Comparison of ENCODE assay signal across 8 cellular contexts in genomic region chr5:141691867-141692532, GRCh38. TPM values are rescaled to one million over a fixed set of nuclear protein-coding genes. Genes with fewer than 3 reads are reported as not detected.
A peak's percentile ranks its signal among the peaks of the same experiment; 100 is the strongest.
DNase-seq lines count a peak whose midpoint lies in the region; ATAC-seq and TF ChIP-seq lines count a peak whose summit lies in the region.

No MANE protein-coding gene starts in this region.

- ATAC-seq in GM21423 (IDR thresholded peaks at IDR 0.05; ENCODE audit: unreplicated experiment): peak; percentile 86
- ATAC-seq in stimulated activated naive B cell treated with anti-CD40 and anti-IgM and Interleukin-4, amounts not matched to agents 10 μg/mL and 1 μg/mL and 100 μg/mL, for 72 hours (replicated peaks): peak; percentile 93 to 94

- H3K27ac Mint-ChIP-seq in activated T-helper 2 cell treated with anti-CD3 and anti-CD28 coated beads, Interferon-gamma antibody, Interleukin-2, Interleukin-4, amounts not matched to agents 10 μg/mL and 5 μg/mL and 100 μg/mL, durations not matched to agents 14 hours and 24 hours and 36 hours: peak overlapping the region; percentile 56
- no peak overlapping the region for H3K27ac Mint-ChIP-seq in nephron
- H3K27ac Mint-ChIP-seq in stimulated activated naive B cell treated with anti-CD40 and anti-IgM and Interleukin-4, amounts not matched to agents 10 μg/mL and 1 μg/mL and 100 μg/mL, for 72 hours: no peak overlapping the region

- H3K9me3 Mint-ChIP-seq in activated T-helper 2 cell treated with anti-CD3 and anti-CD28 coated beads, Interferon-gamma antibody, Interleukin-2, Interleukin-4, amounts not matched to agents 10 μg/mL and 5 μg/mL and 100 μg/mL, durations not matched to agents 14 hours and 24 hours and 36 hours: no peaks in the 10 kb centered on the region
- H3K9me3 Mint-ChIP-seq in nephron: no peaks in the 10 kb centered on the region
- H3K9me3 Mint-ChIP-seq in stimulated activated naive B cell treated with anti-CD40 and anti-IgM and Interleukin-4, amounts not matched to agents 10 μg/mL and 1 μg/mL and 100 μg/mL, for 72 hours: no peaks in the 10 kb centered on the region

- H3K27me3 Mint-ChIP-seq in activated T-helper 2 cell treated with anti-CD3 and anti-CD28 coated beads, Interferon-gamma antibody, Interleukin-2, Interleukin-4, amounts not matched to agents 10 μg/mL and 5 μg/mL and 100 μg/mL, durations not matched to agents 14 hours and 24 hours and 36 hours (ENCODE audit: low read depth): peaks cover 35% of the 10 kb centered on the region
- H3K27me3 Mint-ChIP-seq in nephron (ENCODE audit: low read depth): peaks cover 30% of the 10 kb centered on the region
- H3K27me3 Mint-ChIP-seq in stimulated activated naive B cell treated with anti-CD40 and anti-IgM and Interleukin-4, amounts not matched to agents 10 μg/mL and 1 μg/mL and 100 μg/mL, for 72 hours: peaks cover 66 to 76% of the 10 kb centered on the region in 2 donors

- H3K4me3 ChIP-seq in fibroblast of pulmonary artery (replicated peaks; ENCODE audit: low read depth, low read length): peak overlapping the region; percentile 55

- peaks cover 29% of the 10 kb centered on the region for H3K4me1 Mint-ChIP-seq in activated T-helper 2 cell treated with anti-CD3 and anti-CD28 coated beads, Interferon-gamma antibody, Interleukin-2, Interleukin-4, amounts not matched to agents 10 μg/mL and 5 μg/mL and 100 μg/mL, durations not matched to agents 14 hours and 24 hours and 36 hours (ENCODE audit: low read depth)
- peaks cover 4% of the 10 kb centered on the region for H3K4me1 Mint-ChIP-seq in nephron
- H3K4me1 Mint-ChIP-seq in stimulated activated naive B cell treated with anti-CD40 and anti-IgM and Interleukin-4, amounts not matched to agents 10 μg/mL and 1 μg/mL and 100 μg/mL, for 72 hours: peaks cover 7 to 10% of the 10 kb centered on the region in 2 donors

- intact Hi-C loops in activated T-helper 2 cell treated with anti-CD3 and anti-CD28 coated beads, Interferon-gamma antibody, Interleukin-2, Interleukin-4, amounts not matched to agents 10 μg/mL and 5 μg/mL and 100 μg/mL, durations not matched to agents 14 hours and 24 hours and 36 hours (cut with micrococcal nuclease): loop anchor here (1.0 to 10.0 kb wide), 7 partner anchors 9 to 453 kb away; partner anchors contain the start of gene RNF14

- peak overlapping the region; percentile 80 for H3K4me3 Mint-ChIP-seq in activated T-helper 2 cell treated with anti-CD3 and anti-CD28 coated beads, Interferon-gamma antibody, Interleukin-2, Interleukin-4, amounts not matched to agents 10 μg/mL and 5 μg/mL and 100 μg/mL, durations not matched to agents 14 hours and 24 hours and 36 hours (ENCODE audit: low read depth)
- peak overlapping the region; percentile 67 to 76 (median 74) for H3K4me3 Mint-ChIP-seq in nephron
- H3K4me3 Mint-ChIP-seq in stimulated activated naive B cell treated with anti-CD40 and anti-IgM and Interleukin-4, amounts not matched to agents 10 μg/mL and 1 μg/mL and 100 μg/mL, for 72 hours: peak overlapping the region; percentile 30 to 83

- no peaks in the 10 kb centered on the region for H3K36me3 Mint-ChIP-seq in activated T-helper 2 cell treated with anti-CD3 and anti-CD28 coated beads, Interferon-gamma antibody, Interleukin-2, Interleukin-4, amounts not matched to agents 10 μg/mL and 5 μg/mL and 100 μg/mL, durations not matched to agents 14 hours and 24 hours and 36 hours (ENCODE audit: low read depth)
- no peaks in the 10 kb centered on the region for H3K36me3 Mint-ChIP-seq in nephron (ENCODE audit: low read depth)
- no peaks in the 10 kb centered on the region for H3K36me3 Mint-ChIP-seq in stimulated activated naive B cell treated with anti-CD40 and anti-IgM and Interleukin-4, amounts not matched to agents 10 μg/mL and 1 μg/mL and 100 μg/mL, for 72 hours

- peak; percentile 82 for DNase-seq in DMS114 treated with DMSO at 0.1 percent for 48 hours (lab: John Stamatoyannopoulos, UW; ENCODE audit: unreplicated experiment)
- DNase-seq in HuH-7 (ENCODE audit: low spot score): peak; percentile 81
- DNase-seq in RPMI7951 (ENCODE audit: low read depth): peak; percentile 68
- peak; percentile 81 for DNase-seq in activated T-helper 2 cell treated with anti-CD3 and anti-CD28 coated beads, Interferon-gamma antibody, Interleukin-2, Interleukin-4, amounts not matched to agents 10 μg/mL and 5 μg/mL and 100 μg/mL, durations not matched to agents 14 hours and 24 hours and 36 hours (ENCODE audit: low spot score)
- DNase-seq in fibroblast of pulmonary artery (ENCODE audit: low read depth): peak; percentile 79
- DNase-seq in stimulated activated naive B cell treated with anti-CD40 and anti-IgM and Interleukin-4, amounts not matched to agents 10 μg/mL and 1 μg/mL and 100 μg/mL, for 72 hours: peak; percentile 78

- TF ChIP-seq CTCF in fibroblast of pulmonary artery (IDR thresholded peaks at IDR 0.05; ENCODE audit: low read length, missing control alignments): peak; percentile 89
- peak; percentile 99 to 100 (median 99) for TF ChIP-seq CTCF in nephron (IDR thresholded peaks at IDR 0.05; ENCODE audit: unreplicated experiment in 3 of 3)

RNA-seq across cellular contexts. Expression of gene ARAP3, which starts 10.0 kb away (rescaled TPM):
- total RNA-seq in RPMI7951 (2014; rRNA removed; shearing (Covaris generic)): 5.3 and 5.4 TPM in 2 replicates
- 9.9 and 10.5 TPM in 2 replicates for total RNA-seq in activated T-helper 2 cell treated with anti-CD3 and anti-CD28 coated beads, Interferon-gamma antibody, Interleukin-2, Interleukin-4, amounts not matched to agents 10 μg/mL and 5 μg/mL and 100 μg/mL, durations not matched to agents 14 hours and 24 hours and 36 hours

RNA-seq across cellular contexts. Expression of gene FCHSD1, which starts 40.8 kb away (rescaled TPM):
- 8.5 and 11.1 TPM in 2 replicates for total RNA-seq in RPMI7951 (2014; rRNA removed; shearing (Covaris generic))
- total RNA-seq in activated T-helper 2 cell treated with anti-CD3 and anti-CD28 coated beads, Interferon-gamma antibody, Interleukin-2, Interleukin-4, amounts not matched to agents 10 μg/mL and 5 μg/mL and 100 μg/mL, durations not matched to agents 14 hours and 24 hours and 36 hours: 37.4 and 42.8 TPM in 2 replicates

RNA-seq across cellular contexts. Expression of gene RELL2, which starts 55.2 kb away (rescaled TPM):
- 2.8 and 5.2 TPM in 2 replicates for total RNA-seq in RPMI7951 (2014; rRNA removed; shearing (Covaris generic))
- 15.9 and 16.1 TPM in 2 replicates for total RNA-seq in activated T-helper 2 cell treated with anti-CD3 and anti-CD28 coated beads, Interferon-gamma antibody, Interleukin-2, Interleukin-4, amounts not matched to agents 10 μg/mL and 5 μg/mL and 100 μg/mL, durations not matched to agents 14 hours and 24 hours and 36 hours

RNA-seq across cellular contexts. Expression of gene HDAC3, which starts 55.4 kb away (rescaled TPM):
- 43.9 and 52.4 TPM in 2 replicates for total RNA-seq in RPMI7951 (2014; rRNA removed; shearing (Covaris generic))
- total RNA-seq in activated T-helper 2 cell treated with anti-CD3 and anti-CD28 coated beads, Interferon-gamma antibody, Interleukin-2, Interleukin-4, amounts not matched to agents 10 μg/mL and 5 μg/mL and 100 μg/mL, durations not matched to agents 14 hours and 24 hours and 36 hours: 92.4 and 95.2 TPM in 2 replicates

Comparison
In these comparisons a context has a peak if more than half of its experiments do, and no peak if none do; other contexts are left out.
1. Peak in every context shown above with its lines: DNase-seq, ATAC-seq and H3K4me3 ChIP-seq.